Comparison of ENCODE assay signal across 5 cellular contexts in genomic region chr18:78937166-78937565, GRCh38. TPM values are rescaled to one million over a fixed set of nuclear protein-coding genes. Genes with fewer than 3 reads are reported as not detected.
"Had no signal": no experiment of that assay in that cellular context is flagged by ENCODE, and none has a peak within 500 bp of the region (broad histone marks: within the 10 kb centered on the region; RNA-seq: fewer than 3 reads in every experiment).

No MANE protein-coding gene starts in this region.

- H3K4me2 ChIP-seq: GM23338 had no signal

- ATAC-seq: GM23338 had no signal

- H3K4me3 ChIP-seq: GM23338 had no signal

- H2AFZ ChIP-seq: GM23338 had no signal

- DNase-seq: H9, HCEC 1CT, IMR-90 had no signal

- H3K27ac Mint-ChIP-seq: GM23338 had no signal

- H3K4me3 Mint-ChIP-seq: GM23338, H9 had no signal

RNA-seq across cellular contexts. Expression of gene SALL3, which starts 42.5 kb away (rescaled TPM):
- total RNA-seq: HT-29, IMR-90 had no signal
